In the genomic region with DNA sequence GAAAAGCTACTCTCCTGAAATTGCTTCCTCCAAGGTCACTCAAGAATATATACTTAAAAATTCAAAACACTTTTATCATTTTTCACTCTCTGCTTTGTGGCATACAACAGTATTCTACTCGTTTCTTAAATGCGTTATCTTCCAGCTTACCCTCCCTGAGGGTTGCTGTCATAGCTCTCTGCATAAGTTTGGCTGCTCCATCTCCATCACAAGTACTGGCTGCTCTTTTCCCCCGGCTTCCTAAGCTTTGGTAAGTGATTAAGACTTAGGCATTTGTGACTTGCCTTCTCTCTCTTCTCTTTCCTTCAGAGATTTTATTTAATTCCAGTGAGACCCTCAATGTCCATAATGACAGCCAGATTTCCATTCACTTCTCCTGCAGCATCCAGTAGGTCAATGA, we compare ENCODE assay signal across 3 cellular contexts.
"Had no signal": no experiment of that assay in that cellular context is flagged by ENCODE, and none has a peak within 500 bp of the region (broad histone marks: within the 10 kb centered on the region; RNA-seq: fewer than 3 reads in every experiment).

No MANE protein-coding gene starts in this region.

- DNase-seq: GDM1, GF-D8 had no signal

- ATAC-seq: GM12878 had no signal

- H3K4me3 ChIP-seq: GM12878 had no signal
